Comparison of ENCODE assay signal across 22 cellular contexts in the genomic region with DNA sequence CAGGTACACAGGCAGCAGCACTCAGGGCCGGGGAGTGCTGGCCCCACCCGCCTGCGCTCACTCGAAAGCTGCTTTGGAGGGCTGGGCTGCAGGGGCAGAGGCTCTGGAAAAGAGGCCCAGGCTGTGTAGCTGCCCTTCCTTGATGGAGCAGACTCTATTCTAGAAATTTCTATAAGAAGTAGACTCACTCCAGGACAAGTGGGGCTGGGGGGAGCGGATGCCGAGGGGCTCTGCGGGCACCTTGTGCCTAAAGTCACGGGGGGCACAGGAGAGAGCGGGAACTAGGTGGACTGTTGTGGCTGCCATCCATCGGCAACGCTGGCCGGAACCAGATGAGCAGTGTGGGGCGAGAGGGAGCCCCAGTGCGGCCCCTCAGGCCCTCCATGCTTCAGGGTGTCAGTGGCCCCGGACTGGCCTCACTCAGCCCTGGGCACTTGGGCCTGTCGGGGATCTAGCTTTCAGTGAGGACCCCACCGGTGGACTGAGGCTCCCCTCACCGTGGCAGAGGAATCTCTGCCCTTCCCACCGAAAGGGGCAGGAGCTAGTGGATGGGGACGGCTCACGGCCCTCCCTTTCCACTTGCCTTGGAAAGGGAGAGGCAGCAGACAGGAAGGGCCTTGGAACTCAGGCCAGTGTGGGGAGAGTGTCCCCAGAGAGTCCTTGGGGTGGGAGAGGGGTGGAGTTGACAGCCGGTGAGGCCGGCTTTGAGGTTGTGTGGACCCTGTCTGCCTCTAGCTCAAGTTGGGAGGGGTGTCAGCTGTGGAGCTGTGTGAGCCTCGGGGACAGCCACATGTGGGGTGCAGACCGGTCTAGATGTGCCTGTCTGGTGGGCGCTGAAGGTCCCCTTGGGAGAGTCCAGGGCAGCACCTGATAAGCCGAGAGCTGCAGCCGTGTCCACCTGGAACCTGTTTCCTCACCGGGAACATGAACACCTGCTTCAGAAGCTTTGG. TPM values are rescaled to one million over a fixed set of nuclear protein-coding genes. Genes with fewer than 3 reads are reported as not detected.
"Had no signal": no experiment of that assay in that cellular context is flagged by ENCODE, and none has a peak within 500 bp of the region (broad histone marks: within the 10 kb centered on the region; RNA-seq: fewer than 3 reads in every experiment).

No MANE protein-coding gene starts in this region.

- H3K4me2 ChIP-seq: neural progenitor cell, smooth muscle cell had no signal

- DNase-seq: activated CD4-positive, alpha-beta T cell treated with anti-CD3 and anti-CD28 coated beads for 36 hours; activated CD4-positive, CD25-positive, alpha-beta regulatory T cell; activated CD8-positive, alpha-beta memory T cell treated with anti-CD3 and anti-CD28 coated beads, Interleukin-2, amount 10 ng/mL, durations not matched to agents 7 days and 5 days; activated CD8-positive, alpha-beta T cell treated with anti-CD3 and anti-CD28 coated beads, Interleukin-2, amount 10 ng/mL, durations not matched to agents 7 days and 5 days; activated naive CD4-positive, alpha-beta T cell; activated T-cell treated with anti-CD3 and anti-CD28 coated beads for 4 hours; activated T-cell treated with anti-CD3 and anti-CD28 coated beads, Interleukin-2, amount 50 U/mL, for 72 hours; colonic mucosa; effector memory CD4-positive, alpha-beta T cell; midbrain; naive thymus-derived CD4-positive, alpha-beta T cell; stimulated activated CD4-positive, alpha-beta T cell treated with anti-CD3 and anti-CD28 coated beads, Interleukin-15, amount 100 ng/mL, for 24 hours; stimulated activated CD4-positive, alpha-beta T cell treated with anti-CD3 and anti-CD28 coated beads, Interleukin-2, amount 100 ng/mL, for 24 hours; stimulated activated naive CD4-positive, alpha-beta T cell; transverse colon had no signal

- H2AFZ ChIP-seq: neural progenitor cell had no signal

- H3K36me3 ChIP-seq: colonic mucosa, neural progenitor cell, transverse colon had no signal

- H3K27ac ChIP-seq: colonic mucosa, neural progenitor cell, transverse colon had no signal

- H3K9ac ChIP-seq: neural progenitor cell had no signal

- FAIRE-seq: bronchial epithelial cell, frontal cortex had no signal

- H3K9me3 ChIP-seq: colonic mucosa, transverse colon had no signal

- H3K4me1 ChIP-seq: colonic mucosa had no signal

- H3K27me3 ChIP-seq: colonic mucosa, transverse colon had no signal

- ATAC-seq: activated CD4-positive, alpha-beta T cell treated with anti-CD3 and anti-CD28 coated beads for 36 hours; activated CD8-positive, alpha-beta memory T cell treated with anti-CD3 and anti-CD28 coated beads, Interleukin-2, amount 10 ng/mL, durations not matched to agents 7 days and 5 days; activated CD8-positive, alpha-beta T cell treated with anti-CD3 and anti-CD28 coated beads, Interleukin-2, amount 10 ng/mL, durations not matched to agents 7 days and 5 days; activated naive CD4-positive, alpha-beta T cell treated with anti-CD3 and anti-CD28 coated beads, Interleukin-2, amount 50 U/mL, for 72 hours; activated T-cell treated with anti-CD3 and anti-CD28 coated beads, Interleukin-2, amount 50 U/mL, for 72 hours; naive thymus-derived CD4-positive, alpha-beta T cell had no signal

- H3K4me3 ChIP-seq: colonic mucosa, neural progenitor cell, smooth muscle cell, transverse colon had no signal

RNA-seq across cellular contexts. Expression of gene NPTX1, which starts 44.9 kb away (rescaled TPM):
- total RNA-seq: epithelial cell of proximal tubule, renal cortical epithelial cell had no signal
- polyA plus RNA-seq: naive thymus-derived CD4-positive, alpha-beta T cell had no signal
